Comparison of ENCODE assay signal across 1 cellular context in genomic region chr19:35879770-35880317, GRCh38.
TF ChIP-seq lines count a peak whose summit lies in the region.

No MANE protein-coding gene starts in this region.

TF ChIP-seq in HepG2, 621 proteins besides CTCF, POLR2A, EP300 and RAD21 (continued from another document and continues in another):
- peak; percentile 73; the same call in 1 of the 2 replicates for TF ChIP-seq THAP9 (CRISPR knock-in tag; IDR thresholded peaks at IDR 0.05; ENCODE audit: borderline replicate concordance)
- 0 out of 2 replicates have a peak, but pooled peaks have one; percentile 31 for TF ChIP-seq YEATS4 (CRISPR knock-in tag; IDR thresholded peaks at IDR 0.05; ENCODE audit: borderline replicate concordance)
- peak; percentile 99 for TF ChIP-seq KLF6 (CRISPR knock-in tag; IDR thresholded peaks at IDR 0.05)
- TF ChIP-seq JARID2 (CRISPR knock-in tag; IDR thresholded peaks at IDR 0.05; ENCODE audit: insufficient replicate concordance): no peak
- peak; percentile 97 for TF ChIP-seq BRCA1 (CRISPR knock-in tag; IDR thresholded peaks at IDR 0.05)
- 0 out of 2 replicates have a peak, but pooled peaks have one; percentile 84 for TF ChIP-seq ATF5 (CRISPR knock-in tag; IDR thresholded peaks at IDR 0.05; ENCODE audit: low read depth)
- peak; percentile 24; the same call in 1 of the 2 replicates for TF ChIP-seq PAXIP1 (CRISPR knock-in tag; conservative IDR thresholded peaks at IDR 0.05)
- TF ChIP-seq MAFK (conservative IDR thresholded peaks at IDR 0.05 in 1 of 2, IDR thresholded peaks at IDR 0.05 in 1 of 2; ENCODE audit: low read length in 2 of 2): no peak
- peak; percentile 56; the same call in 1 of the 2 replicates for TF ChIP-seq ZNF788 (CRISPR knock-in tag; IDR thresholded peaks at IDR 0.05; ENCODE audit: borderline replicate concordance)
- peak; percentile 94 for TF ChIP-seq ZNF280D (CRISPR knock-in tag; IDR thresholded peaks at IDR 0.05)
- TF ChIP-seq ARNT (IDR thresholded peaks at IDR 0.05): no peak
- peak; percentile 79; the same call in 1 of the 2 replicates for TF ChIP-seq CREBL2 (CRISPR knock-in tag; IDR thresholded peaks at IDR 0.05; ENCODE audit: borderline replicate concordance)
- no peak for TF ChIP-seq CEBPB (IDR thresholded peaks at IDR 0.05; ENCODE audit: borderline replicate concordance, low read depth, low read length)
- peak; percentile 89 for TF ChIP-seq ZNF274 (CRISPR knock-in tag; IDR thresholded peaks at IDR 0.05)
- no peak for TF ChIP-seq ZMYM2 (CRISPR knock-in tag; IDR thresholded peaks at IDR 0.05)
- TF ChIP-seq TIGD3 (CRISPR knock-in tag; IDR thresholded peaks at IDR 0.05; ENCODE audit: borderline replicate concordance): peak; percentile 85; the same call in 1 of the 2 replicates
- TF ChIP-seq ZNF264 (CRISPR knock-in tag; IDR thresholded peaks at IDR 0.05): peak; percentile 88
- peak; percentile 95 for TF ChIP-seq ZNF816 (CRISPR knock-in tag; IDR thresholded peaks at IDR 0.05; ENCODE audit: borderline replicate concordance)
- peak; percentile 71; the same call in 1 of the 2 replicates for TF ChIP-seq ZNF768 (CRISPR knock-in tag; IDR thresholded peaks at IDR 0.05)
- peak; percentile 98; the same call in 1 of the 2 replicates for TF ChIP-seq AHR (CRISPR knock-in tag; IDR thresholded peaks at IDR 0.05)
- TF ChIP-seq KDM6A (CRISPR knock-in tag; IDR thresholded peaks at IDR 0.05; ENCODE audit: low read depth): no peak
- peak; percentile 95 for TF ChIP-seq ZNF879 (CRISPR knock-in tag; IDR thresholded peaks at IDR 0.05)
- peak; percentile 90 for TF ChIP-seq ZNF263 (CRISPR knock-in tag; IDR thresholded peaks at IDR 0.05)
- TF ChIP-seq ETV6 (CRISPR knock-in tag; conservative IDR thresholded peaks at IDR 0.05): peak; percentile 93
- peak; percentile 78 for TF ChIP-seq KAT8 (CRISPR knock-in tag; IDR thresholded peaks at IDR 0.05)
- peak; percentile 81; the same call in 1 of the 2 replicates for TF ChIP-seq ZNF318 (CRISPR knock-in tag; IDR thresholded peaks at IDR 0.05)
- TF ChIP-seq KLF13 (CRISPR knock-in tag; IDR thresholded peaks at IDR 0.05): no peak
- 0 out of 2 replicates have a peak, but pooled peaks have one; percentile 57 for TF ChIP-seq KAT7 (CRISPR knock-in tag; IDR thresholded peaks at IDR 0.05; ENCODE audit: borderline replicate concordance)
- peak; percentile 23; the same call in 1 of the 2 replicates for TF ChIP-seq NFYC (CRISPR knock-in tag; IDR thresholded peaks at IDR 0.05)
